In genomic region chr11:20155683-20156279, GRCh38 we compare ENCODE assay signal across 12 cellular contexts. TPM values are rescaled to one million over a fixed set of nuclear protein-coding genes. Genes with fewer than 3 reads are reported as not detected.
A peak's percentile ranks its signal among the peaks of the same experiment; 100 is the strongest.
DNase-seq lines count a peak whose midpoint lies in the region; ATAC-seq and TF ChIP-seq lines count a peak whose summit lies in the region.
"Had no signal": no experiment of that assay in that cellular context is flagged by ENCODE, and none has a peak within 500 bp of the region (broad histone marks: within the 10 kb centered on the region; RNA-seq: fewer than 3 reads in every experiment).

No MANE protein-coding gene starts in this region.

- H3K27me3 ChIP-seq in CD4-positive, CD25-positive, alpha-beta regulatory T cell (ENCODE audit: control insufficient read depth, insufficient read depth, low read length) = peaks cover 37% of the 10 kb centered on the region

- no peaks in the 10 kb centered on the region for H3K36me3 ChIP-seq in CD4-positive, CD25-positive, alpha-beta regulatory T cell (ENCODE audit: control insufficient read depth, insufficient read depth, low read length)
- H3K36me3 ChIP-seq: neutrophil had no signal

- peaks cover 0 to 20% (median 10%) of the 10 kb centered on the region in 4 donors for H3K4me1 Mint-ChIP-seq in CD4-positive, CD25-positive, alpha-beta regulatory T cell
- no peaks in the 10 kb centered on the region for H3K4me1 Mint-ChIP-seq in central memory CD8-positive, alpha-beta T cell
- H3K4me1 Mint-ChIP-seq in naive B cell = peaks cover 15 to 20% (median 19%) of the 10 kb centered on the region in 3 donors

- peaks cover 4 to 13% of the 10 kb centered on the region in 2 experiments for H3K9me3 ChIP-seq in CD4-positive, CD25-positive, alpha-beta regulatory T cell (ENCODE audit: control insufficient read depth in 2 of 2, low read length in 2 of 2)
- H3K9me3 ChIP-seq: neutrophil had no signal

- no peaks in the 10 kb centered on the region for H3K36me3 Mint-ChIP-seq in CD4-positive, CD25-positive, alpha-beta regulatory T cell
- peaks cover 14% of the 10 kb centered on the region for H3K36me3 Mint-ChIP-seq in central memory CD8-positive, alpha-beta T cell (ENCODE audit: insufficient read depth)
- H3K36me3 Mint-ChIP-seq in naive B cell = peaks cover 6 to 30% of the 10 kb centered on the region in 2 donors

- H3K4me3 ChIP-seq in CD4-positive, CD25-positive, alpha-beta regulatory T cell (ENCODE audit: low read depth, low read length) = no peak overlapping the region

- ATAC-seq in CD4-positive, CD25-positive, alpha-beta regulatory T cell (ENCODE audit: low read depth in 2 of 2) = no peak
- ATAC-seq in central memory CD8-positive, alpha-beta T cell (replicated peaks; ENCODE audit: extremely low read depth, poor library complexity, severe bottlenecking) = no peak
- ATAC-seq in naive B cell (ENCODE audit: low read depth in 2 of 2) (no peak), HG02970 (IDR thresholded peaks at IDR 0.05; ENCODE audit: low FRiP score, unreplicated experiment) (no peak)

- peak overlapping the region in 1 of 3 donors; percentile 65 for H3K27ac Mint-ChIP-seq in CD4-positive, CD25-positive, alpha-beta regulatory T cell
- H3K27ac Mint-ChIP-seq in central memory CD8-positive, alpha-beta T cell (ENCODE audit: low read depth) = peak overlapping the region; percentile 63
- H3K27ac Mint-ChIP-seq in naive B cell = peak overlapping the region in 4 of 6 donors; percentile 9 to 95 (median 80)

- H3K4me1 ChIP-seq in CD4-positive, CD25-positive, alpha-beta regulatory T cell (ENCODE audit: control insufficient read depth, insufficient read depth, low read length, poor library complexity, severe bottlenecking) = peaks cover 14% of the 10 kb centered on the region

- H3K4me3 Mint-ChIP-seq in CD4-positive, CD25-positive, alpha-beta regulatory T cell = peak overlapping the region in 3 of 4 donors; percentile 43 to 86 (median 80)
- peak overlapping the region; percentile 76 for H3K4me3 Mint-ChIP-seq in central memory CD8-positive, alpha-beta T cell
- H3K4me3 Mint-ChIP-seq in naive B cell = peak overlapping the region; percentile 67 to 88 (median 76)

- in situ Hi-C loops in GM13976 (cut with MboI; ENCODE audit: low sequenced_read_pairs, unreplicated experiment) = no loop called here

- no peak overlapping the region for H3K27ac ChIP-seq in CD4-positive, CD25-positive, alpha-beta regulatory T cell (ENCODE audit: insufficient read depth, low read length, poor library complexity, severe bottlenecking)
- H3K27ac ChIP-seq: neutrophil had no signal

- peaks cover 0 to 25% (median 3%) of the 10 kb centered on the region in 7 donors for H3K9me3 Mint-ChIP-seq in CD4-positive, CD25-positive, alpha-beta regulatory T cell
- H3K9me3 Mint-ChIP-seq in central memory CD8-positive, alpha-beta T cell = no peaks in the 10 kb centered on the region
- H3K9me3 Mint-ChIP-seq in naive B cell = peaks cover 4 to 46% (median 20%) of the 10 kb centered on the region in 7 donors

- no peak for TF ChIP-seq CTCF in GM13976 (IDR thresholded peaks at IDR 0.05; ENCODE audit: borderline replicate concordance, control extremely low read depth, extremely low read depth, insufficient read depth, missing control alignments)

- DNase-seq in CD4-positive, CD25-positive, alpha-beta regulatory T cell = no peak
- DNase-seq in GM13976 (ENCODE audit: low spot score) = peak; percentile 10
- no peak for DNase-seq in central memory CD8-positive, alpha-beta T cell (ENCODE audit: low spot score in 2 of 2)
- no peak for DNase-seq in naive B cell
- DNase-seq in NCI-H1694 treated with DMSO at 0.1 percent for 48 hours (lab: John Stamatoyannopoulos, UW) = no peak
- DNase-seq in cerebellar nuclear complex (lab: John Stamatoyannopoulos, UW) = no peak
- no peak for DNase-seq in amniotic stem cell (lab: John Stamatoyannopoulos, UW)
- DNase-seq: NCI-H2081, substantia nigra had no signal

- H3K27me3 Mint-ChIP-seq in CD4-positive, CD25-positive, alpha-beta regulatory T cell = peaks cover 61% of the 10 kb centered on the region
- peaks cover 52% of the 10 kb centered on the region for H3K27me3 Mint-ChIP-seq in central memory CD8-positive, alpha-beta T cell
- H3K27me3 Mint-ChIP-seq in naive B cell = peaks cover 60 to 69% (median 62%) of the 10 kb centered on the region in 3 donors

RNA-seq across cellular contexts. Expression of gene DBX1, which starts 4.5 kb away (rescaled TPM):
- total RNA-seq in CD4-positive, CD25-positive, alpha-beta regulatory T cell = not detected
- not detected for polyA plus RNA-seq in CD4-positive, CD25-positive, alpha-beta regulatory T cell
- polyA plus RNA-seq in naive B cell (ENCODE audit: low read depth in 6 of 6) = not detected
- total RNA-seq: RPMI7951 had no signal
